14 cellular contexts compared by ENCODE assay signal in the genomic region with DNA sequence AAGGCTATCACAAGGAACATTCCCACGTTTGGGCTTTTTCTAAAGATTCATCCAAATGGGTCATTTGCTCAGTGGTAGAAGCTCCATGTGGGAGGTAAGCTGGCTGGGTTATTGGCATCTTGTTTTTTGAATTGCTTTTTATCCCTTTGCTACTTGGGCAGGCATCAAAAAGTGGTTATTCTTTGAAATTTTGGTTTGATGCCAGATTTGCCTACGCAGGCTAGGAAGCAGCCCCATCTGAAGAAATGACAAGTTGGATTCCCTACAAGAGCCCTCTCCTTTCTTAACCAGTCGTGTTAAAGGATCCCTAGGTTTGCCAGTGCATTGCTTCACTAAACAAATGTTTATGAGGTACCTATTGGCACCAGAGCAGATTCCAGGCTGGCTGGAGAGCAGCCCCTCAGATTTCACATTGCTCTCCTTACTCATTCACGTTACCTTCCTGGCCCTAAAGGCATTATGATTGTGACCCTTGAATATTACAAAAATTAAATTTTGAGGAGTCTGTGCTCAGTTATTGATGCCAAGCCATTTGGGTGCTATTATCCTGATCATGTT. TPM values are rescaled to one million over a fixed set of nuclear protein-coding genes. Genes with fewer than 3 reads are reported as not detected.
DNase-seq lines count a peak whose midpoint lies in the region; ATAC-seq and TF ChIP-seq lines count a peak whose summit lies in the region.
"Had no signal": no experiment of that assay in that cellular context is flagged by ENCODE, and none has a peak within 500 bp of the region (broad histone marks: within the 10 kb centered on the region; RNA-seq: fewer than 3 reads in every experiment).

No MANE protein-coding gene starts in this region.

- no peak overlapping the region for H3K4me3 Mint-ChIP-seq in Calu3 (ENCODE audit: low read depth, unreplicated experiment)
- H3K4me3 Mint-ChIP-seq in activated naive CD8-positive, alpha-beta T cell treated with anti-CD3 and anti-CD28 coated beads, Interleukin-2, amount 10 ng/mL, durations not matched to agents 7 days and 5 days = peak overlapping the region; percentile 25

- intact Hi-C loops in Calu3 (cut with micrococcal nuclease; ENCODE audit: unreplicated experiment) = no loop called here

- H3K4me1 Mint-ChIP-seq in Calu3 (ENCODE audit: low read depth, unreplicated experiment) = peaks cover 3% of the 10 kb centered on the region
- H3K4me1 Mint-ChIP-seq in activated naive CD8-positive, alpha-beta T cell treated with anti-CD3 and anti-CD28 coated beads, Interleukin-2, amount 10 ng/mL, durations not matched to agents 7 days and 5 days = peaks cover 48% of the 10 kb centered on the region

- H3K4me3 ChIP-seq in AG04450 (ENCODE audit: low read depth, low read length) = no peak overlapping the region

- POLR2A ChIA-PET in AG04450 (lab: Yijun Ruan, JAX) = no interaction called here
- POLR2A ChIA-PET in activated naive CD8-positive, alpha-beta T cell treated with anti-CD3 and anti-CD28 coated beads, Interleukin-2, amount 10 ng/mL, durations not matched to agents 7 days and 5 days (lab: Charles Lee) = no interaction called here

- H3K27me3 Mint-ChIP-seq in Calu3 (ENCODE audit: unreplicated experiment) = no peaks in the 10 kb centered on the region
- H3K27me3 Mint-ChIP-seq in activated naive CD8-positive, alpha-beta T cell treated with anti-CD3 and anti-CD28 coated beads, Interleukin-2, amount 10 ng/mL, durations not matched to agents 7 days and 5 days = no peaks in the 10 kb centered on the region

- H3K27ac ChIP-seq in AG04450 (ENCODE audit: low read depth, low read length) = peak overlapping the region; percentile 47

- no peak for ATAC-seq in activated naive CD8-positive, alpha-beta T cell treated with anti-CD3 and anti-CD28 coated beads, Interleukin-2, amount 10 ng/mL, durations not matched to agents 7 days and 5 days (ENCODE audit: low read depth)
- ATAC-seq in GM18907 (IDR thresholded peaks at IDR 0.05; ENCODE audit: unreplicated experiment) (no peak), HG03175 (IDR thresholded peaks at IDR 0.05; ENCODE audit: unreplicated experiment) (no peak)
- ATAC-seq: left colon had no signal

- H3K27ac Mint-ChIP-seq in Calu3 (ENCODE audit: unreplicated experiment) = no peak overlapping the region
- H3K27ac Mint-ChIP-seq in activated naive CD8-positive, alpha-beta T cell treated with anti-CD3 and anti-CD28 coated beads, Interleukin-2, amount 10 ng/mL, durations not matched to agents 7 days and 5 days = no peak overlapping the region

- TSS peak; percentile 27 for BruUV-seq in Calu3 (replicated peaks; lab: Mats Ljungman, UMichigan)

- no peaks in the 10 kb centered on the region for H3K9me3 ChIP-seq in AG04450 (ENCODE audit: control insufficient read depth, insufficient read depth, low read length)

- TF ChIP-seq CTCF in AG04450 (IDR thresholded peaks at IDR 0.05; ENCODE audit: low read depth, low read length) (no peak), Calu3 (IDR thresholded peaks at IDR 0.05; ENCODE audit: unreplicated experiment) (no peak)

- H3K27me3 ChIP-seq in AG04450 (ENCODE audit: control insufficient read depth, insufficient read depth, low read length) = no peaks in the 10 kb centered on the region

- peaks cover 35% of the 10 kb centered on the region for H3K36me3 Mint-ChIP-seq in Calu3 (ENCODE audit: insufficient read depth, unreplicated experiment)
- peaks cover 39% of the 10 kb centered on the region for H3K36me3 Mint-ChIP-seq in activated naive CD8-positive, alpha-beta T cell treated with anti-CD3 and anti-CD28 coated beads, Interleukin-2, amount 10 ng/mL, durations not matched to agents 7 days and 5 days

- no peaks in the 10 kb centered on the region for H3K9me3 Mint-ChIP-seq in Calu3 (ENCODE audit: low read depth, unreplicated experiment)
- H3K9me3 Mint-ChIP-seq in activated naive CD8-positive, alpha-beta T cell treated with anti-CD3 and anti-CD28 coated beads, Interleukin-2, amount 10 ng/mL, durations not matched to agents 7 days and 5 days = no peaks in the 10 kb centered on the region

- CTCF ChIA-PET in AG04450 (lab: Charles Lee) (no interaction called here), Calu3 (lab: Charles Lee) (no interaction called here)

- in situ Hi-C loops in KBM-7 (cut with MboI; ENCODE audit: low pct_unique_long_range_greater_than_20kb, low sequenced_read_pairs) = no loop called here

- DNase-seq in AG04450 (ENCODE audit: low read depth, low spot score) (no peak), Calu3 (no peak), iris pigment epithelial cell (ENCODE audit: low read depth) (peak; percentile 53), KBM-7 (no peak), globus pallidus (ENCODE audit: low spot score) (no peak)
- DNase-seq in activated naive CD8-positive, alpha-beta T cell treated with anti-CD3 and anti-CD28 coated beads, Interleukin-2, amount 10 ng/mL, durations not matched to agents 7 days and 5 days = no peak
- DNase-seq: C1 segment of cervical spinal cord; H7; left colon; NCI-H2029 treated with DMSO at 0.1 percent for 48 hours; right cardiac atrium; stimulated activated naive CD4-positive, alpha-beta T cell treated with Interleukin-2 at 50 U/mL for 16 hours had no signal

RNA-seq across cellular contexts. Expression of a gene that starts 38.8 kb away (rescaled TPM):
- polyA plus RNA-seq in AG04450 (2011; rRNA removed) = 16.4 and 23.8 TPM in 2 replicates
- polyA minus RNA-seq in AG04450 (2011; rRNA and poly(A)+ RNA removed) = 42.4 and 50.5 TPM in 2 replicates
- total RNA-seq in Calu3 (2022) = 51.7 and 52.5 TPM in 2 replicates
- total RNA-seq in activated naive CD8-positive, alpha-beta T cell treated with anti-CD3 and anti-CD28 coated beads, Interleukin-2, amount 10 ng/mL, durations not matched to agents 7 days and 5 days = 100 to 1,000 TPM; 118 to 124 TPM

RNA-seq across cellular contexts. Expression of a gene that starts 53.2 kb away (rescaled TPM):
- 16.1 and 17.8 TPM in 2 replicates for polyA plus RNA-seq in AG04450 (2011; rRNA removed)
- polyA minus RNA-seq in AG04450 (2011; rRNA and poly(A)+ RNA removed) = 22.2 and 26.5 TPM in 2 replicates
- 9.9 and 11.9 TPM in 2 replicates for total RNA-seq in Calu3 (2022)
- 10 to 100 TPM; 21.5 TPM for total RNA-seq in activated naive CD8-positive, alpha-beta T cell treated with anti-CD3 and anti-CD28 coated beads, Interleukin-2, amount 10 ng/mL, durations not matched to agents 7 days and 5 days
